In genomic region chrX:30283456-30284200, GRCh38 we compare ENCODE assay signal across 10 cellular contexts. TPM values are rescaled to one million over a fixed set of nuclear protein-coding genes. Genes with fewer than 3 reads are reported as not detected.
DNase-seq lines count a peak whose midpoint lies in the region; ATAC-seq, FAIRE-seq and TF ChIP-seq lines count a peak whose summit lies in the region.
"Had no signal": no experiment of that assay in that cellular context is flagged by ENCODE, and none has a peak within 500 bp of the region (broad histone marks: within the 10 kb centered on the region; RNA-seq: fewer than 3 reads in every experiment).

No MANE protein-coding gene starts in this region.

- CTCF ChIA-PET in GM12878 (lab: Yijun Ruan, JAX), result no interaction called here

- intact Hi-C loops in GM12878 (cut with micrococcal nuclease; ENCODE audit: unreplicated experiment), result no loop called here

- H3K27ac ChIP-seq in GM12878 (ENCODE audit: control insufficient read depth, insufficient read depth), result no peak overlapping the region

- BruUV-seq in GM12878 (replicated peaks; lab: Mats Ljungman, UMichigan), result no TSS peak

- SMC1A ChIA-PET in GM12878 (lab: Charles Lee; ENCODE audit: uncharacterized antibody, unreplicated experiment), result interaction anchor here (1.2 kb wide), 1 partner anchor 27 kb away, joined by 3 read pairs; no protein-coding TSS in a partner anchor

- no peaks in the 10 kb centered on the region for H3K79me2 ChIP-seq in GM12878 (ENCODE audit: control insufficient read depth, insufficient read depth, low read length)

- no peak overlapping the region for H3K9ac ChIP-seq in GM12878 (ENCODE audit: control insufficient read depth, insufficient read depth, low read length)

- no peak for ATAC-seq in GM12878
- no peak for ATAC-seq in natural killer cell treated with Interleukin-12 subunit alpha and Interleukin-12 subunit beta and Interleukin-15 and Interleukin-18, amount 100 ng/mL, for 72 hours

- H4K20me1 ChIP-seq in GM12878 (ENCODE audit: control insufficient read depth, insufficient read depth), result no peaks in the 10 kb centered on the region

- no peak overlapping the region for H3K27ac Mint-ChIP-seq in natural killer cell treated with Interleukin-12 subunit alpha and Interleukin-12 subunit beta and Interleukin-15 and Interleukin-18, amount 100 ng/mL, for 72 hours

- H3K36me3 Mint-ChIP-seq in natural killer cell treated with Interleukin-12 subunit alpha and Interleukin-12 subunit beta and Interleukin-15 and Interleukin-18, amount 100 ng/mL, for 72 hours, result no peaks in the 10 kb centered on the region

- RAD21 ChIA-PET in GM12878 (lab: Charles Lee; ENCODE audit: unreplicated experiment), result no interaction called here

- H3K4me3 Mint-ChIP-seq in natural killer cell treated with Interleukin-12 subunit alpha and Interleukin-12 subunit beta and Interleukin-15 and Interleukin-18, amount 100 ng/mL, for 72 hours, result no peak overlapping the region

- H3K27me3 ChIP-seq in GM12878 (replicated peaks in 1 of 2; ENCODE audit: control insufficient read depth in 2 of 2, insufficient read depth in 2 of 2, low read length in 1 of 2), result no peaks in the 10 kb centered on the region

- 33% methylated on average over 3 of the region's 3 CpGs for WGBS in GM12878 (ENCODE audit: insufficient coverage, insufficient replicate concordance, low lambda C conversion rate, missing lambda C conversion rate)

- H3K4me1 Mint-ChIP-seq in natural killer cell treated with Interleukin-12 subunit alpha and Interleukin-12 subunit beta and Interleukin-15 and Interleukin-18, amount 100 ng/mL, for 72 hours (ENCODE audit: low read depth in 2 of 2), result no peaks in the 10 kb centered on the region

- POLR2A ChIA-PET in GM12878 (lab: Charles Lee), result interaction anchor here (0.7 kb wide), 1 partner anchor 10 kb away, joined by 3 read pairs; no protein-coding TSS in a partner anchor

- no peaks in the 10 kb centered on the region for H3K4me1 ChIP-seq in GM12878 (ENCODE audit: control insufficient read depth, insufficient read depth, low read length)

- no peak for TF ChIP-seq CTCF in GM12878 (IDR thresholded peaks at IDR 0.05 in 2 of 3, conservative IDR thresholded peaks at IDR 0.05 in 1 of 3; ENCODE audit: control insufficient read depth in 2 of 3, extremely low read depth in 1 of 3, insufficient read depth in 1 of 3, low read depth in 3 of 3, low read length in 3 of 3)

- no peaks in the 10 kb centered on the region for H3K9me3 Mint-ChIP-seq in natural killer cell treated with Interleukin-12 subunit alpha and Interleukin-12 subunit beta and Interleukin-15 and Interleukin-18, amount 100 ng/mL, for 72 hours

- TF ChIP-seq POLR2A in GM12878 (IDR thresholded peaks at IDR 0.05; ENCODE audit: low read depth, low read length), result no peak

- no peaks in the 10 kb centered on the region for H3K9me3 ChIP-seq in GM12878 (replicated peaks; ENCODE audit: control insufficient read depth, insufficient read depth, low read length)

- no peak overlapping the region for H3K4me3 ChIP-seq in GM12878

- in situ Hi-C loops in GM12878 (cut with MboI), result no loop called here

- DNase-seq in COLO829 (ENCODE audit: low spot score) (peak; percentile 86), LHCN-M2 (ENCODE audit: low read depth) (peak; percentile 88), GM12878 (ENCODE audit: low read depth, low spot score) (no peak), lung microvascular endothelial cell (ENCODE audit: low read depth in 2 of 2) (peak; percentile 87 to 92), activated gamma-delta T cell (lab: John Stamatoyannopoulos, UW) (no peak), globus pallidus (ENCODE audit: low spot score) (no peak), NAMALWA (ENCODE audit: low spot score) (no peak)
- DNase-seq in natural killer cell treated with Interleukin-12 subunit alpha and Interleukin-12 subunit beta and Interleukin-15 and Interleukin-18, amount 100 ng/mL, for 72 hours (ENCODE audit: low spot score), result no peak
- DNase-seq: NCI-H2081 treated with DMSO at 0.1 percent for 48 hours; stimulated activated CD4-positive, alpha-beta T cell treated with anti-CD3 and anti-CD28 coated beads, Interleukin-15, amount 100 ng/mL, for 24 hours had no signal

- H2AFZ ChIP-seq in GM12878 (ENCODE audit: control insufficient read depth, low read depth, low read length), result no peak overlapping the region

- TF ChIP-seq EP300 in GM12878 (IDR thresholded peaks at IDR 0.05; ENCODE audit: borderline replicate concordance in 1 of 2, control insufficient read depth in 1 of 2, low read depth in 2 of 2, low read length in 2 of 2), result no peak

- H3K27me3 Mint-ChIP-seq in natural killer cell treated with Interleukin-12 subunit alpha and Interleukin-12 subunit beta and Interleukin-15 and Interleukin-18, amount 100 ng/mL, for 72 hours, result no peaks in the 10 kb centered on the region

- H3K4me2 ChIP-seq in GM12878 (ENCODE audit: control insufficient read depth, insufficient read depth), result no peak overlapping the region

- TF ChIP-seq RAD21 in GM12878 (IDR thresholded peaks at IDR 0.05; ENCODE audit: insufficient read depth, low read depth, low read length), result no peak

- H3K36me3 ChIP-seq in GM12878 (ENCODE audit: control insufficient read depth in 2 of 2, insufficient read depth in 2 of 2, low read length in 1 of 2), result no peaks in the 10 kb centered on the region

- no peak for FAIRE-seq in GM12878 (lab: Jason Lieb, UNC)

RNA-seq across cellular contexts. Expression of gene NR0B1, which starts 25.6 kb away (rescaled TPM):
- not detected in 2 replicates for total RNA-seq in LHCN-M2 (2014; rRNA removed)
- not detected for polyA plus RNA-seq in LHCN-M2 (2012)
- not detected in 2 replicates for total RNA-seq in GM12878 (2013; cell fraction: nucleolus; rRNA removed)
- total RNA-seq in GM12878 (2014; rRNA removed), result not detected in 2 replicates
- not detected in 2 replicates for total RNA-seq in GM12878 (2014; rRNA removed; fragmentation: Illumina TruSeq; extraction: Trizol)
- not detected in 2 replicates for total RNA-seq in GM12878 (2021)
- polyA plus RNA-seq in GM12878 (2011; ENCODE audit: low read depth), result not detected
- polyA plus RNA-seq in GM12878 (2011; rRNA removed), result not detected in 2 replicates
- polyA plus RNA-seq in GM12878 (2011; cell fraction: cytosol; rRNA removed), result not detected in 2 replicates
- not detected in 2 replicates for polyA plus RNA-seq in GM12878 (2011; cell fraction: nucleus; rRNA removed)
- polyA plus RNA-seq in GM12878 (2012), result not detected in 2 replicates
- not detected in 2 replicates for polyA plus RNA-seq in GM12878 (2014; fragmentation: Illumina TruSeq; extraction: Trizol)
- polyA plus RNA-seq in GM12878 (2014; fragmentation: Nextera tagmentation; extraction: Ambion mirVana), result not detected
- not detected in 2 replicates for polyA plus RNA-seq in GM12878 (2014; rRNA removed)
- not detected for polyA plus RNA-seq in GM12878 (2016; fragmentation: Nextera tagmentation; extraction: Ambion mirVana)
- not detected in 2 replicates for polyA minus RNA-seq in GM12878 (2011; rRNA and poly(A)+ RNA removed)
- polyA minus RNA-seq in GM12878 (2011; cell fraction: cytosol; rRNA and poly(A)+ RNA removed), result not detected in 2 replicates
- not detected in 2 replicates for polyA minus RNA-seq in GM12878 (2011; cell fraction: nucleus; rRNA and poly(A)+ RNA removed)
- not detected in 2 replicates for total RNA-seq in lung microvascular endothelial cell
- total RNA-seq in natural killer cell treated with Interleukin-12 subunit alpha and Interleukin-12 subunit beta and Interleukin-15 and Interleukin-18, amount 100 ng/mL, for 72 hours, result not detected

RNA-seq across cellular contexts. Expression of gene MAGEB1, which starts 36.7 kb away (rescaled TPM):
- total RNA-seq in LHCN-M2 (2014; rRNA removed), result not detected in 2 replicates
- not detected for polyA plus RNA-seq in LHCN-M2 (2012)
- total RNA-seq in GM12878 (2013; cell fraction: nucleolus; rRNA removed), result not detected in 2 replicates
- total RNA-seq in GM12878 (2014; rRNA removed), result not detected in 2 replicates
- total RNA-seq in GM12878 (2014; rRNA removed; fragmentation: Illumina TruSeq; extraction: Trizol), result not detected in 2 replicates
- total RNA-seq in GM12878 (2021), result not detected in 2 replicates
- not detected for polyA plus RNA-seq in GM12878 (2011; ENCODE audit: low read depth)
- 0.04 and 0.06 TPM in 2 replicates for polyA plus RNA-seq in GM12878 (2011; rRNA removed)
- polyA plus RNA-seq in GM12878 (2011; cell fraction: cytosol; rRNA removed), result 0.07 TPM in 1 of 2 replicates, not detected in the other
- not detected in 2 replicates for polyA plus RNA-seq in GM12878 (2011; cell fraction: nucleus; rRNA removed)
- polyA plus RNA-seq in GM12878 (2012), result not detected in 2 replicates
- polyA plus RNA-seq in GM12878 (2014; fragmentation: Illumina TruSeq; extraction: Trizol), result not detected in 2 replicates
- polyA plus RNA-seq in GM12878 (2014; fragmentation: Nextera tagmentation; extraction: Ambion mirVana), result not detected
- polyA plus RNA-seq in GM12878 (2014; rRNA removed), result 0.06 TPM in 1 of 2 replicates, not detected in the other
- not detected for polyA plus RNA-seq in GM12878 (2016; fragmentation: Nextera tagmentation; extraction: Ambion mirVana)
- 0.10 TPM in 1 of 2 replicates, not detected in the other for polyA minus RNA-seq in GM12878 (2011; rRNA and poly(A)+ RNA removed)
- polyA minus RNA-seq in GM12878 (2011; cell fraction: cytosol; rRNA and poly(A)+ RNA removed), result not detected in 2 replicates
- polyA minus RNA-seq in GM12878 (2011; cell fraction: nucleus; rRNA and poly(A)+ RNA removed), result not detected in 2 replicates
- not detected in 2 replicates for total RNA-seq in lung microvascular endothelial cell
- total RNA-seq in natural killer cell treated with Interleukin-12 subunit alpha and Interleukin-12 subunit beta and Interleukin-15 and Interleukin-18, amount 100 ng/mL, for 72 hours, result not detected

RNA-seq across cellular contexts. Expression of gene MAGEB4, which starts 41.8 kb away (rescaled TPM):
- total RNA-seq in LHCN-M2 (2014; rRNA removed) (not detected in 2 replicates), GM12878 (2014; rRNA removed) (not detected in 2 replicates), GM12878 (2014; rRNA removed; fragmentation: Illumina TruSeq; extraction: Trizol) (not detected in 2 replicates), GM12878 (2021) (not detected in 2 replicates), lung microvascular endothelial cell (not detected in 2 replicates)
- not detected for polyA plus RNA-seq in LHCN-M2 (2012)
- 0.17 TPM in 1 of 2 replicates, not detected in the other for total RNA-seq in GM12878 (2013; cell fraction: nucleolus; rRNA removed)
- polyA plus RNA-seq in GM12878 (2011; ENCODE audit: low read depth), result not detected
- polyA plus RNA-seq in GM12878 (2011; rRNA removed) (not detected in 2 replicates), GM12878 (2014; fragmentation: Illumina TruSeq; extraction: Trizol) (0.04 TPM in 1 of 2 replicates, not detected in the other), GM12878 (2014; fragmentation: Nextera tagmentation; extraction: Ambion mirVana) (not detected), GM12878 (2014; rRNA removed) (not detected in 2 replicates), GM12878 (2016; fragmentation: Nextera tagmentation; extraction: Ambion mirVana) (not detected)
- not detected in 2 replicates for polyA plus RNA-seq in GM12878 (2011; cell fraction: cytosol; rRNA removed)
- not detected in 2 replicates for polyA plus RNA-seq in GM12878 (2011; cell fraction: nucleus; rRNA removed)
- not detected in 2 replicates for polyA plus RNA-seq in GM12878 (2012)
- not detected in 2 replicates for polyA minus RNA-seq in GM12878 (2011; rRNA and poly(A)+ RNA removed)
- not detected in 2 replicates for polyA minus RNA-seq in GM12878 (2011; cell fraction: cytosol; rRNA and poly(A)+ RNA removed)
- polyA minus RNA-seq in GM12878 (2011; cell fraction: nucleus; rRNA and poly(A)+ RNA removed), result not detected in 2 replicates
- not detected for total RNA-seq in natural killer cell treated with Interleukin-12 subunit alpha and Interleukin-12 subunit beta and Interleukin-15 and Interleukin-18, amount 100 ng/mL, for 72 hours

RNA-seq across cellular contexts. Expression of gene MAGEB3, which starts 53.2 kb away (rescaled TPM):
- total RNA-seq in LHCN-M2 (2014; rRNA removed), result not detected in 2 replicates
- polyA plus RNA-seq in LHCN-M2 (2012), result not detected
- not detected in 2 replicates for total RNA-seq in GM12878 (2013; cell fraction: nucleolus; rRNA removed)
- not detected in 2 replicates for total RNA-seq in GM12878 (2014; rRNA removed)
- total RNA-seq in GM12878 (2014; rRNA removed; fragmentation: Illumina TruSeq; extraction: Trizol), result not detected in 2 replicates
- total RNA-seq in GM12878 (2021), result not detected in 2 replicates
- polyA plus RNA-seq in GM12878 (2011; ENCODE audit: low read depth), result not detected
- not detected in 2 replicates for polyA plus RNA-seq in GM12878 (2011; rRNA removed)
- not detected in 2 replicates for polyA plus RNA-seq in GM12878 (2011; cell fraction: cytosol; rRNA removed)
- polyA plus RNA-seq in GM12878 (2011; cell fraction: nucleus; rRNA removed), result not detected in 2 replicates
- not detected in 2 replicates for polyA plus RNA-seq in GM12878 (2012)
- not detected in 2 replicates for polyA plus RNA-seq in GM12878 (2014; fragmentation: Illumina TruSeq; extraction: Trizol)
- polyA plus RNA-seq in GM12878 (2014; fragmentation: Nextera tagmentation; extraction: Ambion mirVana), result not detected
- not detected in 2 replicates for polyA plus RNA-seq in GM12878 (2014; rRNA removed)
- not detected for polyA plus RNA-seq in GM12878 (2016; fragmentation: Nextera tagmentation; extraction: Ambion mirVana)
- polyA minus RNA-seq in GM12878 (2011; rRNA and poly(A)+ RNA removed), result not detected in 2 replicates
- polyA minus RNA-seq in GM12878 (2011; cell fraction: cytosol; rRNA and poly(A)+ RNA removed), result not detected in 2 replicates
- not detected in 2 replicates for polyA minus RNA-seq in GM12878 (2011; cell fraction: nucleus; rRNA and poly(A)+ RNA removed)
- not detected in 2 replicates for total RNA-seq in lung microvascular endothelial cell
- total RNA-seq in natural killer cell treated with Interleukin-12 subunit alpha and Interleukin-12 subunit beta and Interleukin-15 and Interleukin-18, amount 100 ng/mL, for 72 hours, result not detected

Comparison
In these comparisons a context has a peak if more than half of its experiments do, and no peak if none do; other contexts are left out.
1. DNase-seq: peak in COLO829 (single experiment), LHCN-M2 (single experiment) and lung microvascular endothelial cell (2 of 2); none in GM12878 (single experiment), natural killer cell treated with Interleukin-12 subunit alpha and Interleukin-12 subunit beta and Interleukin-15 and Interleukin-18, amount 100 ng/mL, for 72 hours (single experiment), activated gamma-delta T cell (single experiment), globus pallidus (single experiment) and NAMALWA (single experiment).